In genomic region chr3:183871541-183871940, GRCh38 we compare ENCODE assay signal across 20 cellular contexts.
"Had no signal": no experiment of that assay in that cellular context is flagged by ENCODE, and none has a peak within 500 bp of the region (broad histone marks: within the 10 kb centered on the region; RNA-seq: fewer than 3 reads in every experiment).

No MANE protein-coding gene starts in this region.

- H3K9me3 ChIP-seq: SK-N-SH had no signal

- H3K9ac ChIP-seq: SK-N-SH had no signal

- H3K4me2 ChIP-seq: SK-N-SH had no signal

- FAIRE-seq: RCC 7860 had no signal

- DNase-seq: KBM-7, NCI-H1092, NCI-H1105 treated with DMSO at 0.1 percent for 48 hours, NCI-H1417 treated with DMSO at 0.1 percent for 48 hours, NCI-H146, NCI-H1694 treated with DMSO at 0.1 percent for 48 hours, NCI-H1930, NCI-H2081, NCI-H2107, NCI-H2171, NCI-H226, NCI-H446, NCI-H510A, NCI-H524 treated with DMSO at 0.1 percent for 48 hours, NCI-H69, NCI-H774, RPMI8226, SHP77, SK-N-SH had no signal
